ENCODE assay signal across 10 cellular contexts in the genomic region with DNA sequence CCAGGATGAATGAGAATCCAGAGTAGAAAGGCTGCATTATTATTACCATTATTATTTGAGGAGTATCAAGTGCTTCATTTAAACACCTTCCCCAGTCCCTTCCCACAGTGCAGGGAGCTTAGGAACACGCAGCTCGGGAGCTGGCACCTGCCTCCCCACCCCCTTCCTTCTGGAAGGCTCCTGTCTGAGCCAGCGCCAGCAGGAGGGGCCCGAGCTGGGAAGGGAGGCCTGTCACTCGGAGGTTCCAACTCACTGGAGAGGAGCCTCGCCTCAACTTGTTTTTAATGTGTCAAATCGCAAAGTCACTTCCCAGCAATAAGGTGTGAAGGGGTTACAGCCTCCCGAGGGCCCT.
DNase-seq lines count a peak whose midpoint lies in the region; ATAC-seq, FAIRE-seq and TF ChIP-seq lines count a peak whose summit lies in the region.
"Had no signal": no experiment of that assay in that cellular context is flagged by ENCODE, and none has a peak within 500 bp of the region (broad histone marks: within the 10 kb centered on the region; RNA-seq: fewer than 3 reads in every experiment).

No MANE protein-coding gene starts in this region.

- TF ChIP-seq POLR2A in H1 (IDR thresholded peaks at IDR 0.05; ENCODE audit: control extremely low read depth in 1 of 2, low read depth in 2 of 2, low read length in 2 of 2) = no peak

- H3K36me3 Mint-ChIP-seq in naive thymus-derived CD8-positive, alpha-beta T cell = no peaks in the 10 kb centered on the region

- no peak overlapping the region for H2BK12ac ChIP-seq in H1 (ENCODE audit: low read depth, low read length)

- H3K23ac ChIP-seq in H1 (ENCODE audit: insufficient read length) = no peak overlapping the region

- H2BK15ac ChIP-seq in H1 (ENCODE audit: low read length) = no peak overlapping the region

- no peak for TF ChIP-seq RAD21 in H1 (IDR thresholded peaks at IDR 0.05 in 1 of 2, conservative IDR thresholded peaks at IDR 0.05 in 1 of 2; ENCODE audit: low read depth in 2 of 2, low read length in 2 of 2)

- intact Hi-C loops in colonic mucosa (cut with DNase I) = no loop called here

- no peak overlapping the region for H3K18ac ChIP-seq in H1 (ENCODE audit: extremely low read depth, low read length)

- H3K14ac ChIP-seq in H1 (ENCODE audit: insufficient read length) = no peak overlapping the region

- peaks cover 0 to 8% (median 0%) of the 10 kb centered on the region in 4 experiments; a peak in 3 of 7 replicates for H3K4me1 ChIP-seq in H1 (replicated peaks in 1 of 4; ENCODE audit: control insufficient read depth in 3 of 4, insufficient read depth in 4 of 4, low read length in 3 of 4)
- peaks cover 3% of the 10 kb centered on the region for H3K4me1 ChIP-seq in colonic mucosa

- peaks cover 25 to 64% (median 36%) of the 10 kb centered on the region in 5 donors for H3K27me3 Mint-ChIP-seq in naive thymus-derived CD8-positive, alpha-beta T cell

- H4K8ac ChIP-seq in H1 (ENCODE audit: extremely low read depth, insufficient read depth, low read length) = no peak overlapping the region

- H3K27ac Mint-ChIP-seq in naive thymus-derived CD8-positive, alpha-beta T cell = no peak overlapping the region

- no peaks in the 10 kb centered on the region for H3K79me2 ChIP-seq in H1 (ENCODE audit: control insufficient read depth in 1 of 2, insufficient read depth in 2 of 2, low read length in 2 of 2)

- H3K56ac ChIP-seq in H1 (replicated peaks; ENCODE audit: insufficient read length, low read depth, low read length) = no peak overlapping the region

- H4K5ac ChIP-seq in H1 (ENCODE audit: insufficient read length, low read depth, low read length) = no peak overlapping the region

- no peak for TF ChIP-seq EP300 in H1 (IDR thresholded peaks at IDR 0.05; ENCODE audit: borderline replicate concordance in 1 of 2, low read depth in 2 of 2, low read length in 2 of 2)

- ATAC-seq in naive thymus-derived CD8-positive, alpha-beta T cell = no peak

- H2AK5ac ChIP-seq in H1 (ENCODE audit: low read depth, low read length) = no peak overlapping the region

- no peak overlapping the region for H2BK5ac ChIP-seq in H1 (ENCODE audit: low read depth, low read length)

- POLR2A ChIA-PET in H1 (lab: Charles Lee; ENCODE audit: partially characterized antibody) = no interaction called here
- POLR2A ChIA-PET in naive thymus-derived CD8-positive, alpha-beta T cell (lab: Charles Lee) = no interaction called here
- POLR2A ChIA-PET in GM10248 (lab: Yijun Ruan, JAX) = no interaction called here

- H3K9ac ChIP-seq in H1 (replicated peaks in 1 of 4; ENCODE audit: extremely low read depth in 1 of 4, low read depth in 3 of 4, low read length in 3 of 4) (no peak overlapping the region), colonic mucosa (ENCODE audit: low read depth in 2 of 2, low read length in 2 of 2) (no peak overlapping the region)

- H3K4me2 ChIP-seq in H1 (ENCODE audit: insufficient read depth in 1 of 2, low read depth in 2 of 2, low read length in 2 of 2) = peak overlapping the region in 1 of 2 experiments; percentile 38; a peak in 2 of 4 replicates

- H3K4me3 ChIP-seq in H1 (ENCODE audit: extremely low read depth in 1 of 4, insufficient read depth in 2 of 4, low read depth in 3 of 4, low read length in 4 of 4) = no peak overlapping the region
- H3K4me3 ChIP-seq in colonic mucosa = no peak overlapping the region

- H3K36me3 ChIP-seq in H1 (ENCODE audit: control insufficient read depth in 2 of 4, insufficient read depth in 4 of 4, low read length in 3 of 4) = no peaks in the 10 kb centered on the region
- H3K36me3 ChIP-seq in colonic mucosa = no peaks in the 10 kb centered on the region
- H3K36me3 ChIP-seq: heart left ventricle had no signal

- H3K4ac ChIP-seq in H1 (replicated peaks; ENCODE audit: insufficient read length, low read depth, low read length) = no peak overlapping the region

- TF ChIP-seq CTCF in H1 (IDR thresholded peaks at IDR 0.05; ENCODE audit: control extremely low read depth in 1 of 3, insufficient read depth in 1 of 3, low read depth in 1 of 3, low read length in 3 of 3) (no peak), GM10248 (IDR thresholded peaks at IDR 0.05; ENCODE audit: control extremely low read depth, extremely low read depth, low read depth, missing control alignments) (no peak), colonic mucosa (IDR thresholded peaks at IDR 0.05) (no peak)

- no peak overlapping the region for H2AFZ ChIP-seq in H1 (ENCODE audit: low read length)

- no peaks in the 10 kb centered on the region for H3K27me3 ChIP-seq in H1 (replicated peaks in 1 of 4; ENCODE audit: control insufficient read depth in 3 of 4, extremely low read depth in 1 of 4, insufficient read depth in 3 of 4, low read length in 3 of 4)
- H3K27me3 ChIP-seq in colonic mucosa = no peaks in the 10 kb centered on the region

- no peak overlapping the region for H3K27ac ChIP-seq in H1 (ENCODE audit: low read depth, low read length)
- H3K27ac ChIP-seq in colonic mucosa = no peak overlapping the region
- H3K27ac ChIP-seq: heart left ventricle had no signal

- H3K4me1 Mint-ChIP-seq in naive thymus-derived CD8-positive, alpha-beta T cell = no peaks in the 10 kb centered on the region

- CTCF ChIA-PET in H1 (lab: Charles Lee; ENCODE audit: partially characterized antibody) (interaction anchor here (0.6 to 2.0 kb wide), 11 partner anchors 9 to 370 kb away, joined by 3 to 9 read pairs (median 3); no protein-coding TSS in a partner anchor), GM10248 (lab: Yijun Ruan, JAX) (interaction anchor here (0.6 to 4.5 kb wide), 5 partner anchors 10 to 370 kb away, joined by 3 to 31 read pairs (median 4); no protein-coding TSS in a partner anchor)

- DNase-seq in NCI-H187 (lab: John Stamatoyannopoulos, UW) (peak; percentile 7 to 27), NCI-H187 treated with DMSO at 0.1 percent for 48 hours (lab: John Stamatoyannopoulos, UW) (no peak), NCI-H1105 (lab: John Stamatoyannopoulos, UW) (peak; percentile 10), H1 (ENCODE audit: low read depth in 1 of 2, low spot score in 2 of 2) (peak in 1 of 2 experiments; percentile 59), GM10248 (ENCODE audit: extremely low spot score) (no peak), colonic mucosa (no peak), HTR-8/SVneo (ENCODE audit: insufficient read length, low spot score) (no peak)
- DNase-seq in naive thymus-derived CD8-positive, alpha-beta T cell = peak in 1 of 10 donors; percentile 64
- DNase-seq: Calu3 had no signal

- H4K20me1 ChIP-seq in H1 (replicated peaks in 1 of 2; ENCODE audit: control insufficient read depth in 1 of 2, insufficient read depth in 2 of 2, low read length in 2 of 2) = no peaks in the 10 kb centered on the region

- 65% methylated on average over 7 of the region's 8 CpGs; no CpG with 5 or more reads in 1 of the 2 experiments for WGBS in H1 (ENCODE audit: extremely low coverage in 1 of 2, insufficient coverage in 1 of 2, insufficient read length in 1 of 2, insufficient replicate concordance in 2 of 2, low coverage in 1 of 2, low lambda C conversion rate in 2 of 2, missing lambda C conversion rate in 1 of 2), 2 experiments

- H3K9me3 ChIP-seq in H1 (ENCODE audit: insufficient read depth in 2 of 2, low read depth in 1 of 2, low read length in 1 of 2) = no peaks in the 10 kb centered on the region
- no peaks in the 10 kb centered on the region for H3K9me3 ChIP-seq in colonic mucosa
- H3K9me3 ChIP-seq: heart left ventricle had no signal

- peak overlapping the region in 9 of 10 donors; percentile 39 to 79 (median 56) for H3K4me3 Mint-ChIP-seq in naive thymus-derived CD8-positive, alpha-beta T cell

- H3K9me3 Mint-ChIP-seq in naive thymus-derived CD8-positive, alpha-beta T cell = no peaks in the 10 kb centered on the region

- no peak overlapping the region for H4K91ac ChIP-seq in H1 (replicated peaks; ENCODE audit: insufficient read length, low read length)

- no peaks in the 10 kb centered on the region for H3K79me1 ChIP-seq in H1 (ENCODE audit: low read depth, low read length)

- FAIRE-seq in H1 (lab: Jason Lieb, UNC) (no peak), HTR-8/SVneo (lab: Jason Lieb, UNC) (no peak)

- no peaks in the 10 kb centered on the region for H3K23me2 ChIP-seq in H1 (ENCODE audit: low read depth, low read length)

- no peak overlapping the region for H2BK20ac ChIP-seq in H1 (ENCODE audit: low read length)

- H2BK120ac ChIP-seq in H1 (replicated peaks; ENCODE audit: low read depth, low read length) = no peak overlapping the region

TF ChIP-seq in H1, 55 proteins besides CTCF, POLR2A, EP300 and RAD21 (continues in another document):
- TF ChIP-seq POLR2AphosphoS5 (IDR thresholded peaks at IDR 0.05; ENCODE audit: low read depth, low read length) = no peak
- no peak for TF ChIP-seq SP4 (IDR thresholded peaks at IDR 0.05; ENCODE audit: low read length)
- 0 out of 2 replicates have a peak, but pooled peaks have one; percentile 4 for TF ChIP-seq SP1 (IDR thresholded peaks at IDR 0.05; ENCODE audit: low read depth, low read length)
- TF ChIP-seq PHF8 (conservative IDR thresholded peaks at IDR 0.05; ENCODE audit: low read depth, low read length) = no peak
- no peak for TF ChIP-seq KDM4A (IDR thresholded peaks at IDR 0.05; ENCODE audit: low read depth, low read length, severe bottlenecking)
- TF ChIP-seq TBP (IDR thresholded peaks at IDR 0.05; ENCODE audit: low read depth, low read length) = no peak
- TF ChIP-seq GABPA (IDR thresholded peaks at IDR 0.05; ENCODE audit: borderline replicate concordance, insufficient read depth, low read length) = no peak
- no peak for TF ChIP-seq CBX8 (IDR thresholded peaks at IDR 0.05; ENCODE audit: borderline replicate concordance, low read depth, low read length)
- no peak for TF ChIP-seq CHD1 (IDR thresholded peaks at IDR 0.05; ENCODE audit: low read depth, low read length)
- TF ChIP-seq RBBP5 (IDR thresholded peaks at IDR 0.05; ENCODE audit: borderline replicate concordance, low read depth, low read length) = no peak
- no peak for TF ChIP-seq GTF2F1 (IDR thresholded peaks at IDR 0.05; ENCODE audit: borderline replicate concordance, low read depth, low read length)
- TF ChIP-seq, protein P1, sequence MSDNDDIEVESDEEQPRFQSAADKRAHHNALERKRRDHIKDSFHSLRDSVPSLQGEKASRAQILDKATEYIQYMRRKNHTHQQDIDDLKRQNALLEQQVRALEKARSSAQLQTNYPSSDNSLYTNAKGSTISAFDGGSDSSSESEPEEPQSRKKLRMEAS (IDR thresholded peaks at IDR 0.05) = 0 out of 2 replicates have a peak, but pooled peaks have one; percentile 16
- no peak for TF ChIP-seq TAF1 (IDR thresholded peaks at IDR 0.05; ENCODE audit: low read depth, low read length)
- TF ChIP-seq, protein P2, sequence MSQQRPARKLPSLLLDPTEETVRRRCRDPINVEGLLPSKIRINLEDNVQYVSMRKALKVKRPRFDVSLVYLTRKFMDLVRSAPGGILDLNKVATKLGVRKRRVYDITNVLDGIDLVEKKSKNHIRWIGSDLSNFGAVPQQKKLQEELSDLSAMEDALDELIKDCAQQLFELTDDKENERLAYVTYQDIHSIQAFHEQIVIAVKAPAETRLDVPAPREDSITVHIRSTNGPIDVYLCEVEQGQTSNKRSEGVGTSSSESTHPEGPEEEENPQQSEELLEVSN (IDR thresholded peaks at IDR 0.05) = 0 out of 2 replicates have a peak, but pooled peaks have one; percentile 28
- TF ChIP-seq CREB1 (IDR thresholded peaks at IDR 0.05) = no peak
- no peak for TF ChIP-seq POU5F1 (IDR thresholded peaks at IDR 0.05; ENCODE audit: low read depth, low read length)

Comparison
In these comparisons a context has a peak if more than half of its experiments do, and no peak if none do; other contexts are left out.
1. DNase-seq: peak in NCI-H187 (2 of 2) and NCI-H1105 (single experiment); none in NCI-H187 treated with DMSO at 0.1 percent for 48 hours (single experiment), GM10248 (single experiment), colonic mucosa (single experiment) and HTR-8/SVneo (single experiment).